In genomic region chr3:5106933-5107334, GRCh38 we compare ENCODE assay signal across 7 cellular contexts. TPM values are rescaled to one million over a fixed set of nuclear protein-coding genes. Genes with fewer than 3 reads are reported as not detected.
DNase-seq lines count a peak whose midpoint lies in the region; ATAC-seq and TF ChIP-seq lines count a peak whose summit lies in the region.
"Not testable (repeated sequence)": the region's sequence is repeated elsewhere in the genome, so short reads cannot be mapped to it uniquely, and the experiment has no call there.

No MANE protein-coding gene starts in this region.

- CTCF ChIA-PET in activated CD8-positive, alpha-beta memory T cell treated with anti-CD3 and anti-CD28 coated beads, Interleukin-2, amount 10 ng/mL, durations not matched to agents 7 days and 5 days (lab: Charles Lee); mammary epithelial cell (lab: Charles Lee; ENCODE audit: low non-redundant PET): not testable (repeated sequence)

- not testable (repeated sequence) for H3K9ac ChIP-seq in Loucy (ENCODE audit: low read depth, low read length, poor library complexity, severe bottlenecking); mammary epithelial cell (ENCODE audit: insufficient read depth, low read length)

- not testable (repeated sequence) for TF ChIP-seq CTCF in GM23338 (conservative IDR thresholded peaks at IDR 0.05; ENCODE audit: low read depth in 2 of 2); Loucy (conservative IDR thresholded peaks at IDR 0.05; ENCODE audit: low read length); mammary epithelial cell (conservative IDR thresholded peaks at IDR 0.05 in 1 of 2, IDR thresholded peaks at IDR 0.05 in 1 of 2; ENCODE audit: extremely low read depth in 1 of 2, insufficient read depth in 1 of 2, low read depth in 1 of 2, low read length in 2 of 2); sigmoid colon (IDR thresholded peaks at IDR 0.05)

- BruUV-seq in mammary epithelial cell (replicated peaks; lab: Mats Ljungman, UMichigan): not testable (repeated sequence)

- not testable (repeated sequence) for DNase-seq in GM23338 (ENCODE audit: low spot score); mammary epithelial cell
- DNase-seq in activated CD8-positive, alpha-beta memory T cell treated with anti-CD3 and anti-CD28 coated beads, Interleukin-2, amount 10 ng/mL, durations not matched to agents 7 days and 5 days: peak; percentile 5
- DNase-seq in erythroblast (lab: John Stamatoyannopoulos, UW): peak; percentile 31
- DNase-seq in mesenteric fat pad (ENCODE audit: low spot score): peak; percentile 14
- DNase-seq in sigmoid colon: peak; percentile 2

- H3K27ac Mint-ChIP-seq in GM23338; activated CD8-positive, alpha-beta memory T cell treated with anti-CD3 and anti-CD28 coated beads, Interleukin-2, amount 10 ng/mL, durations not matched to agents 7 days and 5 days: not testable (repeated sequence)

- not testable (repeated sequence) for H3K4me1 ChIP-seq in GM23338 (ENCODE audit: insufficient read depth); Loucy (ENCODE audit: insufficient read depth, low read length, poor library complexity, severe bottlenecking); mammary epithelial cell (ENCODE audit: insufficient read depth, low read length); sigmoid colon

- H3K36me3 ChIP-seq in GM23338 (ENCODE audit: insufficient read depth); Loucy (ENCODE audit: insufficient read depth, low read length); mammary epithelial cell (ENCODE audit: insufficient read depth, low read length); sigmoid colon: not testable (repeated sequence)

- not testable (repeated sequence) for H3K27me3 ChIP-seq in GM23338 (ENCODE audit: insufficient read depth); Loucy (ENCODE audit: insufficient read depth, low read length, poor library complexity, severe bottlenecking); mammary epithelial cell (ENCODE audit: insufficient read depth, low read length); sigmoid colon

- H3K9me2 ChIP-seq in GM23338 (ENCODE audit: insufficient read depth); Loucy (replicated peaks; ENCODE audit: low read depth, low read length): not testable (repeated sequence)

- not testable (repeated sequence) for H3K27me3 Mint-ChIP-seq in GM23338 (ENCODE audit: insufficient read depth, low read depth, poor library complexity)
- H3K27me3 Mint-ChIP-seq in activated CD8-positive, alpha-beta memory T cell treated with anti-CD3 and anti-CD28 coated beads, Interleukin-2, amount 10 ng/mL, durations not matched to agents 7 days and 5 days: peaks cover 12% of the 10 kb centered on the region

- not testable (repeated sequence) for H3K9me3 Mint-ChIP-seq in GM23338; activated CD8-positive, alpha-beta memory T cell treated with anti-CD3 and anti-CD28 coated beads, Interleukin-2, amount 10 ng/mL, durations not matched to agents 7 days and 5 days (ENCODE audit: low read depth)

- in situ Hi-C loops in mammary epithelial cell (cut with MboI; ENCODE audit: low sequenced_read_pairs in 2 of 2): not testable (repeated sequence)

- TF ChIP-seq POLR2A in erythroblast (IDR thresholded peaks at IDR 0.05; ENCODE audit: low read length); sigmoid colon (IDR thresholded peaks at IDR 0.05): not testable (repeated sequence)

- H2AFZ ChIP-seq in GM23338 (peak overlapping the region; percentile 60; the same call in 1 of the 2 replicates), Loucy (ENCODE audit: low read length) (peak overlapping the region; percentile 19; the same call in 1 of the 2 replicates), mammary epithelial cell (ENCODE audit: low read depth, low read length) (peak overlapping the region; percentile 72)

- H3K9me3 ChIP-seq in Loucy (ENCODE audit: insufficient read depth, low read depth, low read length); mammary epithelial cell (replicated peaks; ENCODE audit: insufficient read depth, low read length); sigmoid colon: not testable (repeated sequence)

- not testable (repeated sequence) for H3K79me2 ChIP-seq in GM23338 (replicated peaks; ENCODE audit: insufficient read depth); Loucy (ENCODE audit: insufficient read depth, low read length); mammary epithelial cell (ENCODE audit: insufficient read depth, low read length)

- not testable (repeated sequence) for H3K4me2 ChIP-seq in GM23338; Loucy (ENCODE audit: low read depth, low read length, poor library complexity, severe bottlenecking); mammary epithelial cell (ENCODE audit: insufficient read depth, low read depth, low read length)

- H3K4me3 Mint-ChIP-seq in GM23338; activated CD8-positive, alpha-beta memory T cell treated with anti-CD3 and anti-CD28 coated beads, Interleukin-2, amount 10 ng/mL, durations not matched to agents 7 days and 5 days: not testable (repeated sequence)

- 50% methylated on average over 2 of the region's 2 CpGs for WGBS in mammary epithelial cell (ENCODE audit: low coverage, missing lambda C conversion rate)
- 61 to 67% methylated on average over 2 of the region's 2 CpGs for WGBS in sigmoid colon, 2 donors

- H3K27ac ChIP-seq in GM23338 (ENCODE audit: low read depth); mammary epithelial cell (ENCODE audit: insufficient read depth, low read depth, low read length); sigmoid colon: not testable (repeated sequence)

- H3F3A ChIP-seq in GM23338 (replicated peaks; ENCODE audit: low read depth); Loucy (ENCODE audit: low read depth): not testable (repeated sequence)

- dilution Hi-C loops in mammary epithelial cell (cut with HindIII; ENCODE audit: low sequenced_read_pairs): not testable (repeated sequence)

- H3K4me1 Mint-ChIP-seq in GM23338; activated CD8-positive, alpha-beta memory T cell treated with anti-CD3 and anti-CD28 coated beads, Interleukin-2, amount 10 ng/mL, durations not matched to agents 7 days and 5 days: not testable (repeated sequence)

- not testable (repeated sequence) for H3K36me3 Mint-ChIP-seq in GM23338 (ENCODE audit: low read depth); activated CD8-positive, alpha-beta memory T cell treated with anti-CD3 and anti-CD28 coated beads, Interleukin-2, amount 10 ng/mL, durations not matched to agents 7 days and 5 days

- intact Hi-C loops in mammary epithelial cell (cut with micrococcal nuclease); sigmoid colon (cut with DNase I): not testable (repeated sequence)

- TF ChIP-seq EP300 in sigmoid colon (IDR thresholded peaks at IDR 0.05): not testable (repeated sequence)

- H3K4me3 ChIP-seq in GM23338; Loucy (ENCODE audit: low read length, poor library complexity, severe bottlenecking); mammary epithelial cell (replicated peaks in 1 of 3; ENCODE audit: insufficient read depth in 1 of 3, low read depth in 2 of 3, low read length in 3 of 3); sigmoid colon: not testable (repeated sequence)

- not testable (repeated sequence) for ATAC-seq in GM23338; activated CD8-positive, alpha-beta memory T cell treated with anti-CD3 and anti-CD28 coated beads, Interleukin-2, amount 10 ng/mL, durations not matched to agents 7 days and 5 days

- H4K20me1 ChIP-seq in GM23338 (replicated peaks; ENCODE audit: insufficient read depth); Loucy (ENCODE audit: insufficient read depth, low read length, poor library complexity, severe bottlenecking); mammary epithelial cell (ENCODE audit: insufficient read depth, low read length): not testable (repeated sequence)

RNA-seq across cellular contexts. Expression of gene ARL8B, which starts 15.2 kb away (rescaled TPM):
- 25.5 and 28.3 TPM in 2 replicates for total RNA-seq in GM23338 (2014; rRNA removed; shearing (Covaris generic))
- polyA plus RNA-seq in GM23338 (2016; fragmentation: Nextera tagmentation; extraction: Ambion mirVana) (31.5 and 40.8 TPM in 2 replicates), mammary epithelial cell (42.8 TPM), sigmoid colon (10 to 100 TPM; 28.2 to 36.5 (median 35.8) TPM)
- 10 to 100 TPM; 36.0 to 46.8 TPM for total RNA-seq in activated CD8-positive, alpha-beta memory T cell treated with anti-CD3 and anti-CD28 coated beads, Interleukin-2, amount 10 ng/mL, durations not matched to agents 7 days and 5 days
- total RNA-seq in mammary epithelial cell (10 to 100 TPM; 60.7 to 77.8 TPM), mesenteric fat pad (63.4 TPM), sigmoid colon (10 to 100 TPM; 47.2 to 55.9 (median 50.3) TPM)
- polyA minus RNA-seq in mammary epithelial cell: 75.5 TPM

Comparison
In these comparisons a context has a peak if more than half of its experiments do, and no peak if none do; other contexts are left out.
1. H2AFZ ChIP-seq: peak in every context shown above with its lines; median percentile 72 in mammary epithelial cell; 60 in GM23338; 19 in Loucy.